17 cellular contexts compared by ENCODE assay signal in genomic region chr15:42453826-42454225, GRCh38. TPM values are rescaled to one million over a fixed set of nuclear protein-coding genes. Genes with fewer than 3 reads are reported as not detected.
A peak's percentile ranks its signal among the peaks of the same experiment; 100 is the strongest.
DNase-seq lines count a peak whose midpoint lies in the region; TF ChIP-seq lines count a peak whose summit lies in the region.
"Had no signal": no experiment of that assay in that cellular context is flagged by ENCODE, and none has a peak within 500 bp of the region (broad histone marks: within the 10 kb centered on the region; RNA-seq: fewer than 3 reads in every experiment).

No MANE protein-coding gene starts in this region.

- H3K4me3 ChIP-seq in OCI-LY7 (ENCODE audit: low read depth, low read length, poor library complexity, severe bottlenecking) (no peak overlapping the region), choroid plexus epithelial cell (ENCODE audit: low read depth, low read length) (no peak overlapping the region), skeletal muscle tissue (ENCODE audit: low read length in 3 of 3) (no peak overlapping the region)

- no peak for TF ChIP-seq CTCF in OCI-LY7 (conservative IDR thresholded peaks at IDR 0.05; ENCODE audit: low read length)
- TF ChIP-seq CTCF in choroid plexus epithelial cell (conservative IDR thresholded peaks at IDR 0.05; ENCODE audit: low read depth, low read length) = no peak
- no peak for TF ChIP-seq CTCF in nephron (IDR thresholded peaks at IDR 0.05; ENCODE audit: unreplicated experiment in 3 of 3)

- peak overlapping the region; percentile 71; the same call in 1 of the 2 replicates for H3K4me2 ChIP-seq in OCI-LY7 (ENCODE audit: low read length)

- peak overlapping the region in 2 of 3 experiments; percentile 60 to 81 for H3K4me3 Mint-ChIP-seq in nephron
- no peak overlapping the region for H3K4me3 Mint-ChIP-seq in activated CD4-positive, alpha-beta T cell treated with anti-CD3 and anti-CD28 coated beads, Interleukin-2, amount 10 ng/mL, durations not matched to agents 24 days and 14 days
- H3K4me3 Mint-ChIP-seq: CD4-positive, CD25-positive, alpha-beta regulatory T cell; CD8-positive, alpha-beta memory T cell; H9; IgD-negative memory B cell had no signal

- H3K9me2 ChIP-seq in OCI-LY7 (ENCODE audit: insufficient read depth, low read length) = no peaks in the 10 kb centered on the region

- peaks cover 47% of the 10 kb centered on the region for H3K36me3 ChIP-seq in OCI-LY7 (ENCODE audit: insufficient read depth, low read length)
- H3K36me3 ChIP-seq in skeletal muscle tissue (ENCODE audit: control insufficient read depth in 3 of 3, insufficient read depth in 3 of 3, low read length in 3 of 3) = peaks cover 16 to 23% (median 19%) of the 10 kb centered on the region in 3 donors

- CTCF ChIA-PET in OCI-LY7 (lab: Charles Lee; ENCODE audit: unreplicated experiment) = no interaction called here

- H3K27ac ChIP-seq in OCI-LY7 (ENCODE audit: low read depth, low read length, poor library complexity, severe bottlenecking) (no peak overlapping the region), skeletal muscle tissue (ENCODE audit: low read depth, low read length) (peak overlapping the region; percentile 89)

- H3K9ac ChIP-seq in skeletal muscle tissue (ENCODE audit: low read depth in 1 of 3, low read length in 3 of 3) = no peak overlapping the region

- no peaks in the 10 kb centered on the region for H3K27me3 Mint-ChIP-seq in nephron (ENCODE audit: low read depth)
- H3K27me3 Mint-ChIP-seq in activated CD4-positive, alpha-beta T cell treated with anti-CD3 and anti-CD28 coated beads, Interleukin-2, amount 10 ng/mL, durations not matched to agents 24 days and 14 days = no peaks in the 10 kb centered on the region
- H3K27me3 Mint-ChIP-seq: CD4-positive, CD25-positive, alpha-beta regulatory T cell; CD8-positive, alpha-beta memory T cell; IgD-negative memory B cell had no signal

- H4K20me1 ChIP-seq in OCI-LY7 (ENCODE audit: insufficient read depth, low read length) = no peaks in the 10 kb centered on the region

- POLR2A ChIA-PET in OCI-LY7 (lab: Charles Lee) = interaction anchor here (0.6 to 1.6 kb wide), 2 partner anchors 15 to 1565 kb away, joined by 3 to 4 read pairs; no protein-coding TSS in a partner anchor

- H3K27ac Mint-ChIP-seq in nephron = no peak overlapping the region
- H3K27ac Mint-ChIP-seq in activated CD4-positive, alpha-beta T cell treated with anti-CD3 and anti-CD28 coated beads, Interleukin-2, amount 10 ng/mL, durations not matched to agents 24 days and 14 days = no peak overlapping the region
- H3K27ac Mint-ChIP-seq: H9, IgD-negative memory B cell had no signal

- peaks cover 37% of the 10 kb centered on the region; the same call in 1 of the 2 replicates for H3K79me2 ChIP-seq in OCI-LY7 (ENCODE audit: insufficient read depth, low read depth, low read length)

- no peak overlapping the region for H2AFZ ChIP-seq in OCI-LY7 (ENCODE audit: low read length)

- H3K4me1 Mint-ChIP-seq in nephron = peaks cover 54% of the 10 kb centered on the region
- H3K4me1 Mint-ChIP-seq in activated CD4-positive, alpha-beta T cell treated with anti-CD3 and anti-CD28 coated beads, Interleukin-2, amount 10 ng/mL, durations not matched to agents 24 days and 14 days = peaks cover 4% of the 10 kb centered on the region

- H3K4me1 ChIP-seq in OCI-LY7 (ENCODE audit: insufficient read depth, low read length, poor library complexity, severe bottlenecking) = peaks cover 55% of the 10 kb centered on the region
- peaks cover 27 to 41% (median 41%) of the 10 kb centered on the region in 3 donors for H3K4me1 ChIP-seq in skeletal muscle tissue (ENCODE audit: control insufficient read depth in 3 of 3, insufficient read depth in 3 of 3, low read length in 3 of 3)

- no peak for DNase-seq in OCI-LY7 (ENCODE audit: low spot score)
- peak; percentile 26 for DNase-seq in choroid plexus epithelial cell (ENCODE audit: low read depth)
- DNase-seq in NK-92 treated with Interleukin-12 subunit alpha and Interleukin-12 subunit beta, amount 100 ng/mL, for 24 hours (lab: John Stamatoyannopoulos, UW) = no peak
- no peak for DNase-seq in activated CD4-positive, alpha-beta T cell treated with anti-CD3 and anti-CD28 coated beads, Interleukin-2, amount 10 ng/mL, durations not matched to agents 24 days and 14 days
- no peak for DNase-seq in NCI-H187 treated with DMSO at 0.1 percent for 48 hours (lab: John Stamatoyannopoulos, UW)
- DNase-seq: ACHN; BE2C; C1 segment of cervical spinal cord; CD4-positive, CD25-positive, alpha-beta regulatory T cell; CD8-positive, alpha-beta memory T cell; COR-L47; DMS 273 treated with DMSO at 0.1 percent for 48 hours; GDM1; H9 had no signal

- peaks cover 45% of the 10 kb centered on the region for H3K36me3 Mint-ChIP-seq in nephron (ENCODE audit: low read depth)
- peaks cover 20% of the 10 kb centered on the region for H3K36me3 Mint-ChIP-seq in activated CD4-positive, alpha-beta T cell treated with anti-CD3 and anti-CD28 coated beads, Interleukin-2, amount 10 ng/mL, durations not matched to agents 24 days and 14 days (ENCODE audit: low read depth)

- no TSS peak for BruUV-seq in OCI-LY7 (replicated peaks; lab: Mats Ljungman, UMichigan)

- intact Hi-C loops in OCI-LY7 (cut with micrococcal nuclease; ENCODE audit: unreplicated experiment) = no loop called here
- intact Hi-C loops in activated CD4-positive, alpha-beta T cell treated with anti-CD3 and anti-CD28 coated beads, Interleukin-2, amount 10 ng/mL, durations not matched to agents 24 days and 14 days (cut with micrococcal nuclease) = no loop called here

- peaks cover 14% of the 10 kb centered on the region for H3K9me3 Mint-ChIP-seq in nephron
- H3K9me3 Mint-ChIP-seq in activated CD4-positive, alpha-beta T cell treated with anti-CD3 and anti-CD28 coated beads, Interleukin-2, amount 10 ng/mL, durations not matched to agents 24 days and 14 days = no peaks in the 10 kb centered on the region
- H3K9me3 Mint-ChIP-seq: CD4-positive, CD25-positive, alpha-beta regulatory T cell; CD8-positive, alpha-beta memory T cell; H9; IgD-negative memory B cell had no signal

- H3K27me3 ChIP-seq in skeletal muscle tissue (ENCODE audit: control insufficient read depth in 3 of 3, insufficient read depth in 3 of 3, low read length in 3 of 3) = no peaks in the 10 kb centered on the region
- H3K27me3 ChIP-seq: BE2C had no signal

- H3K9me3 ChIP-seq in OCI-LY7 (ENCODE audit: low read length) = peaks cover 4% of the 10 kb centered on the region; the same call in 1 of the 2 replicates
- no peaks in the 10 kb centered on the region for H3K9me3 ChIP-seq in skeletal muscle tissue (ENCODE audit: control insufficient read depth in 3 of 3, low read length in 3 of 3)
- H3K9me3 ChIP-seq: BE2C had no signal

RNA-seq across cellular contexts. Expression of gene ZNF106, which starts 37.1 kb away (rescaled TPM):
- total RNA-seq in OCI-LY7 (2014; rRNA removed; shearing (Covaris generic)) = 30.5 and 30.8 TPM in 2 replicates
- 66.4 and 82.6 TPM in 2 replicates for total RNA-seq in OCI-LY7 (2022)
- total RNA-seq in skeletal muscle tissue = 274 TPM
- 62.1 and 66.3 TPM in 2 replicates for total RNA-seq in activated CD4-positive, alpha-beta T cell treated with anti-CD3 and anti-CD28 coated beads, Interleukin-2, amount 10 ng/mL, durations not matched to agents 24 days and 14 days

RNA-seq across cellular contexts. Expression of gene SNAP23, which starts 41.6 kb away (rescaled TPM):
- total RNA-seq in OCI-LY7 (2014; rRNA removed; shearing (Covaris generic)) = 19.9 and 49.1 TPM in 2 replicates
- 48.3 and 54.1 TPM in 2 replicates for total RNA-seq in OCI-LY7 (2022)
- total RNA-seq in skeletal muscle tissue = 50.6 TPM
- total RNA-seq in activated CD4-positive, alpha-beta T cell treated with anti-CD3 and anti-CD28 coated beads, Interleukin-2, amount 10 ng/mL, durations not matched to agents 24 days and 14 days = 74.0 and 84.5 TPM in 2 replicates
